1 cellular context compared by ENCODE assay signal in the genomic region with DNA sequence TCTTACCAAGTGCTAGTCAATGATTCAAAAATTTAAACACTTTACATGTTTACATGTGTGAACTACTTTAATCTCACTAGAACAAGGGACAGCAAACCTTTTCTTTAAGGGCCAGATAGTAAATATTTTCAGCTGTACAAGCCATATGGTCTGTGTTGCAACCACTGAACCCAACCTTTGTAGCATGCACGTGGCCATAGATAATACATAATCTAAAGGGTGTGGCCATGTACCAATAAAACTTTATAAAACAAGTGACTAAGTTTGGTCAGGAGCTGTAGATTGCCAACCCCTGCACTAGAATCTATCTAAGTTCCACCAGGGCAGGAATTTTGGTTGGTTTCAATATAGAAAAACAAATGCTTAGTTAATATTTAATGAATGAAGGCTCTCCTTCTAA.
TF ChIP-seq lines count a peak whose summit lies in the region.

No MANE protein-coding gene starts in this region.

TF ChIP-seq in K562, 482 proteins besides CTCF, POLR2A, EP300 and RAD21 (continued from another document):
- TF ChIP-seq HDAC2 (IDR thresholded peaks at IDR 0.05) (no peak), CCNT2 (IDR thresholded peaks at IDR 0.05; ENCODE audit: borderline replicate concordance, extremely low read depth, insufficient read length, low read depth, low read length) (no peak), MNT (conservative IDR thresholded peaks at IDR 0.05) (0 out of 4 replicates have a peak, but pooled peaks of 1 of the 2 experiments have one; percentile 39), STAT5B (CRISPR knock-in tag; IDR thresholded peaks at IDR 0.05) (no peak), CHD2 (IDR thresholded peaks at IDR 0.05; ENCODE audit: low read depth, low read length) (no peak), CHD4 (IDR thresholded peaks at IDR 0.05; ENCODE audit: insufficient read depth, insufficient replicate concordance, low read depth, low read length, poor library complexity, severe bottlenecking) (no peak), NCOA4 (IDR thresholded peaks at IDR 0.05; ENCODE audit: partially characterized antibody) (no peak), ZBTB40 (IDR thresholded peaks at IDR 0.05) (peak; percentile 90), ZBTB40 (CRISPR knock-in tag; IDR thresholded peaks at IDR 0.05) (peak; percentile 86), TAL1 (IDR thresholded peaks at IDR 0.05) (peak; percentile 13; the same call in 1 of the 2 replicates), HOXB6 (CRISPR knock-in tag; IDR thresholded peaks at IDR 0.05; ENCODE audit: borderline replicate concordance) (no peak), SP1 (CRISPR knock-in tag; IDR thresholded peaks at IDR 0.05) (no peak), POLR3G (IDR thresholded peaks at IDR 0.05; ENCODE audit: extremely low read depth, insufficient read length, insufficient replicate concordance) (no peak), CTBP1 (IDR thresholded peaks at IDR 0.05; ENCODE audit: borderline replicate concordance) (no peak), U2AF1 (optimal IDR thresholded peaks at IDR 0.05; ENCODE audit: low read depth, low read length) (no peak)
- TF ChIP-seq, protein P1, sequence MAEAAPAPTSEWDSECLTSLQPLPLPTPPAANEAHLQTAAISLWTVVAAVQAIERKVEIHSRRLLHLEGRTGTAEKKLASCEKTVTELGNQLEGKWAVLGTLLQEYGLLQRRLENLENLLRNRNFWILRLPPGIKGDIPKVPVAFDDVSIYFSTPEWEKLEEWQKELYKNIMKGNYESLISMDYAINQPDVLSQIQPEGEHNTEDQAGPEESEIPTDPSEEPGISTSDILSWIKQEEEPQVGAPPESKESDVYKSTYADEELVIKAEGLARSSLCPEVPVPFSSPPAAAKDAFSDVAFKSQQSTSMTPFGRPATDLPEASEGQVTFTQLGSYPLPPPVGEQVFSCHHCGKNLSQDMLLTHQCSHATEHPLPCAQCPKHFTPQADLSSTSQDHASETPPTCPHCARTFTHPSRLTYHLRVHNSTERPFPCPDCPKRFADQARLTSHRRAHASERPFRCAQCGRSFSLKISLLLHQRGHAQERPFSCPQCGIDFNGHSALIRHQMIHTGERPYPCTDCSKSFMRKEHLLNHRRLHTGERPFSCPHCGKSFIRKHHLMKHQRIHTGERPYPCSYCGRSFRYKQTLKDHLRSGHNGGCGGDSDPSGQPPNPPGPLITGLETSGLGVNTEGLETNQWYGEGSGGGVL (CRISPR knock-in tag; IDR thresholded peaks at IDR 0.05) = no peak
- TF ChIP-seq, protein P2, sequence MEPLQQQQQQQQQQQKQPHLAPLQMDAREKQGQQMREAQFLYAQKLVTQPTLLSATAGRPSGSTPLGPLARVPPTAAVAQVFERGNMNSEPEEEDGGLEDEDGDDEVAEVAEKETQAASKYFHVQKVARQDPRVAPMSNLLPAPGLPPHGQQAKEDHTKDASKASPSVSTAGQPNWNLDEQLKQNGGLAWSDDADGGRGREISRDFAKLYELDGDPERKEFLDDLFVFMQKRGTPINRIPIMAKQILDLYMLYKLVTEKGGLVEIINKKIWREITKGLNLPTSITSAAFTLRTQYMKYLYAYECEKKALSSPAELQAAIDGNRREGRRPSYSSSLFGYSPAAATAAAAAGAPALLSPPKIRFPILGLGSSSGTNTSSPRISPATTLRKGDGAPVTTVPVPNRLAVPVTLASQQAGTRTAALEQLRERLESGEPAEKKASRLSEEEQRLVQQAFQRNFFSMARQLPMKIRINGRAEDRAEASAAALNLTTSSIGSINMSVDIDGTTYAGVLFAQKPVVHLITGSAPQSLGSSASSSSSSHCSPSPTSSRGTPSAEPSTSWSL (CRISPR knock-in tag; IDR thresholded peaks at IDR 0.05; ENCODE audit: borderline replicate concordance) = no peak
- TF ChIP-seq, protein P3, sequence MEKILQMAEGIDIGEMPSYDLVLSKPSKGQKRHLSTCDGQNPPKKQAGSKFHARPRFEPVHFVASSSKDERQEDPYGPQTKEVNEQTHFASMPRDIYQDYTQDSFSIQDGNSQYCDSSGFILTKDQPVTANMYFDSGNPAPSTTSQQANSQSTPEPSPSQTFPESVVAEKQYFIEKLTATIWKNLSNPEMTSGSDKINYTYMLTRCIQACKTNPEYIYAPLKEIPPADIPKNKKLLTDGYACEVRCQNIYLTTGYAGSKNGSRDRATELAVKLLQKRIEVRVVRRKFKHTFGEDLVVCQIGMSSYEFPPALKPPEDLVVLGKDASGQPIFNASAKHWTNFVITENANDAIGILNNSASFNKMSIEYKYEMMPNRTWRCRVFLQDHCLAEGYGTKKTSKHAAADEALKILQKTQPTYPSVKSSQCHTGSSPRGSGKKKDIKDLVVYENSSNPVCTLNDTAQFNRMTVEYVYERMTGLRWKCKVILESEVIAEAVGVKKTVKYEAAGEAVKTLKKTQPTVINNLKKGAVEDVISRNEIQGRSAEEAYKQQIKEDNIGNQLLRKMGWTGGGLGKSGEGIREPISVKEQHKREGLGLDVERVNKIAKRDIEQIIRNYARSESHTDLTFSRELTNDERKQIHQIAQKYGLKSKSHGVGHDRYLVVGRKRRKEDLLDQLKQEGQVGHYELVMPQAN (IDR thresholded peaks at IDR 0.05; ENCODE audit: borderline replicate concordance) = no peak
